In genomic region chr7:99766484-99767099, GRCh38 we compare ENCODE assay signal across 29 cellular contexts. TPM values are rescaled to one million over a fixed set of nuclear protein-coding genes. Genes with fewer than 3 reads are reported as not detected.
DNase-seq lines count a peak whose midpoint lies in the region; ATAC-seq, FAIRE-seq and TF ChIP-seq lines count a peak whose summit lies in the region.
"Had no signal": no experiment of that assay in that cellular context is flagged by ENCODE, and none has a peak within 500 bp of the region (broad histone marks: within the 10 kb centered on the region; RNA-seq: fewer than 3 reads in every experiment).

No MANE protein-coding gene starts in this region.

- H4K20me1 ChIP-seq in osteoblast (ENCODE audit: insufficient read depth, low read length), result no peaks in the 10 kb centered on the region

- peaks cover 14% of the 10 kb centered on the region for H3K4me1 ChIP-seq in osteoblast (ENCODE audit: insufficient read depth, low read length)
- H3K4me1 ChIP-seq: Caco-2, HAP-1, Peyer's patch had no signal

- H3K79me2 ChIP-seq in osteoblast (ENCODE audit: insufficient read depth, low read length), result no peaks in the 10 kb centered on the region

- no peak for ATAC-seq in HG03521 (IDR thresholded peaks at IDR 0.05; ENCODE audit: unreplicated experiment)

- peak; percentile 41 for DNase-seq in Daoy (ENCODE audit: low read depth)
- peak; percentile 22 for DNase-seq in M059J (ENCODE audit: low read depth)
- DNase-seq in bronchial epithelial cell (ENCODE audit: low read depth), result peak; percentile 58
- DNase-seq in osteoblast (ENCODE audit: insufficient read length, low spot score, missing footprints), result no peak
- no peak for DNase-seq in SIG-M5 (lab: John Stamatoyannopoulos, UW)
- no peak for DNase-seq in NOMO-1 (lab: John Stamatoyannopoulos, UW; ENCODE audit: unreplicated experiment in 2 of 2)
- DNase-seq: C1 segment of cervical spinal cord; Caco-2; CD4-positive, alpha-beta memory T cell; EL; GDM1; GOT3; Karpas-422; NCI-H1105 treated with DMSO at 0.1 percent for 48 hours; NCI-H146; NCI-H1930; NCI-H2107; NCI-H446; NCI-H524 treated with DMSO at 0.1 percent for 48 hours; NCI-H774; NK-92 treated with Interleukin-12 subunit alpha and Interleukin-12 subunit beta, amount 100 ng/mL, for 24 hours; Peyer's patch; SK-N-SH had no signal

- no peaks in the 10 kb centered on the region for H3K9me3 ChIP-seq in osteoblast (ENCODE audit: low read depth, low read length)
- H3K9me3 ChIP-seq: HAP-1, Peyer's patch, SK-N-SH had no signal

- TF ChIP-seq CTCF in bronchial epithelial cell (IDR thresholded peaks at IDR 0.05; ENCODE audit: insufficient read depth, low read length, severe bottlenecking), result no peak
- no peak for TF ChIP-seq CTCF in osteoblast (IDR thresholded peaks at IDR 0.05; ENCODE audit: extremely low read depth, low read depth, low read length)

- H3K4me3 ChIP-seq in bronchial epithelial cell (ENCODE audit: low read depth, low read length) (no peak overlapping the region), osteoblast (ENCODE audit: insufficient read depth, low read length) (no peak overlapping the region)
- H3K4me3 ChIP-seq: GM12878, HAP-1, Peyer's patch had no signal

- no peak overlapping the region for H3K4me2 ChIP-seq in osteoblast (ENCODE audit: insufficient read depth, low read length)
- H3K4me2 ChIP-seq: SK-N-SH had no signal

- H2AFZ ChIP-seq in osteoblast (ENCODE audit: low read length), result peak overlapping the region; percentile 5

- no peaks in the 10 kb centered on the region for H3K27me3 ChIP-seq in bronchial epithelial cell (ENCODE audit: control insufficient read depth, insufficient read depth, low read length)
- peaks cover 5% of the 10 kb centered on the region for H3K27me3 ChIP-seq in osteoblast (ENCODE audit: insufficient read depth, low read length)
- H3K27me3 ChIP-seq: Peyer's patch had no signal

- H3K27ac ChIP-seq in osteoblast (ENCODE audit: low read depth, low read length), result no peak overlapping the region
- H3K27ac ChIP-seq: HL-60, Peyer's patch had no signal

- H3K36me3 ChIP-seq in bronchial epithelial cell (ENCODE audit: control insufficient read depth, insufficient read depth, low read length) (no peaks in the 10 kb centered on the region), osteoblast (ENCODE audit: insufficient read depth, low read length) (no peaks in the 10 kb centered on the region)
- H3K36me3 ChIP-seq: HAP-1 had no signal

- no peak for FAIRE-seq in bronchial epithelial cell (lab: Jason Lieb, UNC)
- FAIRE-seq: A204.1, GM12878 had no signal

RNA-seq across cellular contexts. Expression of gene CYP3A4, which starts 17.4 kb away (rescaled TPM):
- 0.09 and 0.11 TPM in 2 replicates for total RNA-seq in Daoy (2014; rRNA removed; shearing (Covaris generic))
- 0.05 TPM in 1 of 2 replicates, not detected in the other for total RNA-seq in M059J (2014; rRNA removed; shearing (Covaris generic))
- 0.26 TPM in 1 of 2 replicates, not detected in the other for total RNA-seq in bronchial epithelial cell
- not detected in 2 replicates for total RNA-seq in osteoblast
- total RNA-seq: Caco-2; CD4-positive, alpha-beta memory T cell; MCF 10A had no signal

RNA-seq across cellular contexts. Expression of gene CYP3A7, which starts 31.6 kb away (rescaled TPM):
- total RNA-seq in Daoy (2014; rRNA removed; shearing (Covaris generic)), result not detected in 2 replicates
- total RNA-seq in M059J (2014; rRNA removed; shearing (Covaris generic)), result not detected in 2 replicates
- not detected in 2 replicates for total RNA-seq in bronchial epithelial cell
- not detected in 2 replicates for total RNA-seq in osteoblast
- total RNA-seq: Caco-2; CD4-positive, alpha-beta memory T cell; MCF 10A had no signal

Comparison
In these comparisons a context has a peak if more than half of its experiments do, and no peak if none do; other contexts are left out.
1. DNase-seq: peak in Daoy (single experiment), M059J (single experiment) and bronchial epithelial cell (single experiment); none in osteoblast (single experiment), SIG-M5 (single experiment) and NOMO-1 (0 of 2).